ENCODE assay signal across 1 cellular context in the genomic region with DNA sequence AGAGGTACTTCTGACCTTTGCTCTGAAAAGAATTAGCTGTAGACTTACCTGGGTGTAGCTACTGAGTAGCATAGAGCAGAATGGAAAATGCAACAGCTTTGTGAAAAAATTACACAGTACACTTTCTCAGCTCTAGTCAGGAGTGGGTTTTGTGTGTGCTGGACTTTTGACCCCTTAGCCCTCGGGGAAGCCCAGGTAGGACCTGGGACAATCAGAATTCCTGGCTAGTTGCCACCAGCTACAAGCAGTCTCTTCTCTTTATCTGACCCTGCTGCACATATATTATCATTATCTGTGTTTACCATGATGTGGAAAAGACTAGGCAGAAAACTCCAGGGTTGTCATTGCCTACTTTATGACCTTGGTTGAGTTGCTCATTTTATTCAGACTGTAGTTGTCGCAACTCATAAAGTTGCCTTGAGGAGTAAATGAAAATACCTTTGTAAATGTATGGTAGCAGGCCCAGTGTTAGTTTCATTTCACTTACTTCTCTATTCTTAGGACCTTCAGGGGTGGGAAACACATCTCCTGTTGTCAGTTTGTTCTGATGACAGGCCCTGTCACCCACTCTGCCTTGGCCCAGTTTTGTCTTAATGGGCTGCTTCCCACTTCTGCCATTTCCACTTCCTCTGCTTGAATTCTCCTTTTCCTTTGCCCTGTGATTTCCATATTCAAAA.
TF ChIP-seq lines count a peak whose summit lies in the region.

No MANE protein-coding gene starts in this region.

TF ChIP-seq in HepG2, 621 proteins besides CTCF, POLR2A, EP300 and RAD21 (continued from another document and continues in another):
- TF ChIP-seq, protein P1, sequence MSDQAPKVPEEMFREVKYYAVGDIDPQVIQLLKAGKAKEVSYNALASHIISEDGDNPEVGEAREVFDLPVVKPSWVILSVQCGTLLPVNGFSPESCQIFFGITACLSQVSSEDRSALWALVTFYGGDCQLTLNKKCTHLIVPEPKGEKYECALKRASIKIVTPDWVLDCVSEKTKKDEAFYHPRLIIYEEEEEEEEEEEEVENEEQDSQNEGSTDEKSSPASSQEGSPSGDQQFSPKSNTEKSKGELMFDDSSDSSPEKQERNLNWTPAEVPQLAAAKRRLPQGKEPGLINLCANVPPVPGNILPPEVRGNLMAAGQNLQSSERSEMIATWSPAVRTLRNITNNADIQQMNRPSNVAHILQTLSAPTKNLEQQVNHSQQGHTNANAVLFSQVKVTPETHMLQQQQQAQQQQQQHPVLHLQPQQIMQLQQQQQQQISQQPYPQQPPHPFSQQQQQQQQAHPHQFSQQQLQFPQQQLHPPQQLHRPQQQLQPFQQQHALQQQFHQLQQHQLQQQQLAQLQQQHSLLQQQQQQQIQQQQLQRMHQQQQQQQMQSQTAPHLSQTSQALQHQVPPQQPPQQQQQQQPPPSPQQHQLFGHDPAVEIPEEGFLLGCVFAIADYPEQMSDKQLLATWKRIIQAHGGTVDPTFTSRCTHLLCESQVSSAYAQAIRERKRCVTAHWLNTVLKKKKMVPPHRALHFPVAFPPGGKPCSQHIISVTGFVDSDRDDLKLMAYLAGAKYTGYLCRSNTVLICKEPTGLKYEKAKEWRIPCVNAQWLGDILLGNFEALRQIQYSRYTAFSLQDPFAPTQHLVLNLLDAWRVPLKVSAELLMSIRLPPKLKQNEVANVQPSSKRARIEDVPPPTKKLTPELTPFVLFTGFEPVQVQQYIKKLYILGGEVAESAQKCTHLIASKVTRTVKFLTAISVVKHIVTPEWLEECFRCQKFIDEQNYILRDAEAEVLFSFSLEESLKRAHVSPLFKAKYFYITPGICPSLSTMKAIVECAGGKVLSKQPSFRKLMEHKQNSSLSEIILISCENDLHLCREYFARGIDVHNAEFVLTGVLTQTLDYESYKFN (CRISPR knock-in tag; conservative IDR thresholded peaks at IDR 0.05): peak; percentile 76
- no peak for TF ChIP-seq ETV6 (CRISPR knock-in tag; conservative IDR thresholded peaks at IDR 0.05)
- no peak for TF ChIP-seq NFYB (CRISPR knock-in tag; IDR thresholded peaks at IDR 0.05)
- no peak for TF ChIP-seq ONECUT2 (CRISPR knock-in tag; IDR thresholded peaks at IDR 0.05)
- TF ChIP-seq CREM (IDR thresholded peaks at IDR 0.05): no peak
- no peak for TF ChIP-seq CREM (CRISPR knock-in tag; IDR thresholded peaks at IDR 0.05)
- TF ChIP-seq JARID2 (CRISPR knock-in tag; IDR thresholded peaks at IDR 0.05; ENCODE audit: insufficient replicate concordance): no peak
- no peak for TF ChIP-seq FOXA1 (IDR thresholded peaks at IDR 0.05)
- TF ChIP-seq FOXA1 (CRISPR knock-in tag; IDR thresholded peaks at IDR 0.05): 0 out of 2 replicates have a peak, but pooled peaks have one; percentile 12
- TF ChIP-seq, protein P2, sequence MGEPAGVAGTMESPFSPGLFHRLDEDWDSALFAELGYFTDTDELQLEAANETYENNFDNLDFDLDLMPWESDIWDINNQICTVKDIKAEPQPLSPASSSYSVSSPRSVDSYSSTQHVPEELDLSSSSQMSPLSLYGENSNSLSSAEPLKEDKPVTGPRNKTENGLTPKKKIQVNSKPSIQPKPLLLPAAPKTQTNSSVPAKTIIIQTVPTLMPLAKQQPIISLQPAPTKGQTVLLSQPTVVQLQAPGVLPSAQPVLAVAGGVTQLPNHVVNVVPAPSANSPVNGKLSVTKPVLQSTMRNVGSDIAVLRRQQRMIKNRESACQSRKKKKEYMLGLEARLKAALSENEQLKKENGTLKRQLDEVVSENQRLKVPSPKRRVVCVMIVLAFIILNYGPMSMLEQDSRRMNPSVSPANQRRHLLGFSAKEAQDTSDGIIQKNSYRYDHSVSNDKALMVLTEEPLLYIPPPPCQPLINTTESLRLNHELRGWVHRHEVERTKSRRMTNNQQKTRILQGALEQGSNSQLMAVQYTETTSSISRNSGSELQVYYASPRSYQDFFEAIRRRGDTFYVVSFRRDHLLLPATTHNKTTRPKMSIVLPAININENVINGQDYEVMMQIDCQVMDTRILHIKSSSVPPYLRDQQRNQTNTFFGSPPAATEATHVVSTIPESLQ (CRISPR knock-in tag; conservative IDR thresholded peaks at IDR 0.05): no peak
- peak; percentile 72 for TF ChIP-seq RXRB (CRISPR knock-in tag; IDR thresholded peaks at IDR 0.05; ENCODE audit: borderline replicate concordance)
- TF ChIP-seq RELA (CRISPR knock-in tag; IDR thresholded peaks at IDR 0.05): no peak
- TF ChIP-seq, protein P3, sequence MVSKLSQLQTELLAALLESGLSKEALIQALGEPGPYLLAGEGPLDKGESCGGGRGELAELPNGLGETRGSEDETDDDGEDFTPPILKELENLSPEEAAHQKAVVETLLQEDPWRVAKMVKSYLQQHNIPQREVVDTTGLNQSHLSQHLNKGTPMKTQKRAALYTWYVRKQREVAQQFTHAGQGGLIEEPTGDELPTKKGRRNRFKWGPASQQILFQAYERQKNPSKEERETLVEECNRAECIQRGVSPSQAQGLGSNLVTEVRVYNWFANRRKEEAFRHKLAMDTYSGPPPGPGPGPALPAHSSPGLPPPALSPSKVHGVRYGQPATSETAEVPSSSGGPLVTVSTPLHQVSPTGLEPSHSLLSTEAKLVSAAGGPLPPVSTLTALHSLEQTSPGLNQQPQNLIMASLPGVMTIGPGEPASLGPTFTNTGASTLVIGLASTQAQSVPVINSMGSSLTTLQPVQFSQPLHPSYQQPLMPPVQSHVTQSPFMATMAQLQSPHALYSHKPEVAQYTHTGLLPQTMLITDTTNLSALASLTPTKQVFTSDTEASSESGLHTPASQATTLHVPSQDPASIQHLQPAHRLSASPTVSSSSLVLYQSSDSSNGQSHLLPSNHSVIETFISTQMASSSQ (IDR thresholded peaks at IDR 0.05; ENCODE audit: low read depth): no peak
- TF ChIP-seq, protein P3 (CRISPR knock-in tag; IDR thresholded peaks at IDR 0.05; ENCODE audit: borderline replicate concordance): peak; percentile 34; the same call in 1 of the 2 replicates
- TF ChIP-seq ZEB1 (IDR thresholded peaks at IDR 0.05; ENCODE audit: insufficient replicate concordance, low read depth): peak; percentile 95
- TF ChIP-seq LCORL (IDR thresholded peaks at IDR 0.05): no peak
- peak; percentile 53; the same call in 1 of the 2 replicates for TF ChIP-seq LCORL (CRISPR knock-in tag; IDR thresholded peaks at IDR 0.05)
- TF ChIP-seq ZNF264 (CRISPR knock-in tag; IDR thresholded peaks at IDR 0.05): 0 out of 2 replicates have a peak, but pooled peaks have one; percentile 49
- TF ChIP-seq ZNF501 (CRISPR knock-in tag; IDR thresholded peaks at IDR 0.05): no peak
- TF ChIP-seq ZNF460 (CRISPR knock-in tag; IDR thresholded peaks at IDR 0.05; ENCODE audit: borderline replicate concordance): no peak
- TF ChIP-seq KLF16 (CRISPR knock-in tag; IDR thresholded peaks at IDR 0.05): 0 out of 4 replicates have a peak, but pooled peaks of 1 of the 2 experiments have one; percentile 33
- TF ChIP-seq ZNF616 (CRISPR knock-in tag; IDR thresholded peaks at IDR 0.05; ENCODE audit: low read depth): no peak
- TF ChIP-seq RARA (CRISPR knock-in tag; IDR thresholded peaks at IDR 0.05): peak; percentile 64
- TF ChIP-seq ZBTB7B (CRISPR knock-in tag; IDR thresholded peaks at IDR 0.05): peak; percentile 59; the same call in 1 of the 2 replicates
- TF ChIP-seq, protein P4, sequence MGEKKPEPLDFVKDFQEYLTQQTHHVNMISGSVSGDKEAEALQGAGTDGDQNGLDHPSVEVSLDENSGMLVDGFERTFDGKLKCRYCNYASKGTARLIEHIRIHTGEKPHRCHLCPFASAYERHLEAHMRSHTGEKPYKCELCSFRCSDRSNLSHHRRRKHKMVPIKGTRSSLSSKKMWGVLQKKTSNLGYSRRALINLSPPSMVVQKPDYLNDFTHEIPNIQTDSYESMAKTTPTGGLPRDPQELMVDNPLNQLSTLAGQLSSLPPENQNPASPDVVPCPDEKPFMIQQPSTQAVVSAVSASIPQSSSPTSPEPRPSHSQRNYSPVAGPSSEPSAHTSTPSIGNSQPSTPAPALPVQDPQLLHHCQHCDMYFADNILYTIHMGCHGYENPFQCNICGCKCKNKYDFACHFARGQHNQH (CRISPR knock-in tag; IDR thresholded peaks at IDR 0.05): peak; percentile 91
- TF ChIP-seq THAP11 (CRISPR knock-in tag; IDR thresholded peaks at IDR 0.05): peak; percentile 23; the same call in 1 of the 2 replicates
- TF ChIP-seq ZBTB3 (CRISPR knock-in tag; IDR thresholded peaks at IDR 0.05; ENCODE audit: borderline replicate concordance, low read depth): no peak
- TF ChIP-seq, protein P5, sequence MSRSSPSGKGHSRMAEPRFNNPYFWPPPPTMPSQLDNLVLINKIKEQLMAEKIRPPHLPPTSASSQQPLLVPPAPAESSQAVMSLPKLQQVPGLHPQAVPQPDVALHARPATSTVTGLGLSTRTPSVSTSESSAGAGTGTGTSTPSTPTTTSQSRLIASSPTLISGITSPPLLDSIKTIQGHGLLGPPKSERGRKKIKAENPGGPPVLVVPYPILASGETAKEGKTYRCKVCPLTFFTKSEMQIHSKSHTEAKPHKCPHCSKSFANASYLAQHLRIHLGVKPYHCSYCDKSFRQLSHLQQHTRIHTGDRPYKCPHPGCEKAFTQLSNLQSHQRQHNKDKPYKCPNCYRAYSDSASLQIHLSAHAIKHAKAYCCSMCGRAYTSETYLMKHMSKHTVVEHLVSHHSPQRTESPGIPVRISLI (CRISPR knock-in tag; IDR thresholded peaks at IDR 0.05; ENCODE audit: borderline replicate concordance): peak; percentile 35; the same call in 1 of the 2 replicates
- TF ChIP-seq POLR2AphosphoS2 (IDR thresholded peaks at IDR 0.05; ENCODE audit: low read depth, low read length): no peak
- TF ChIP-seq HNF4A (CRISPR knock-in tag; IDR thresholded peaks at IDR 0.05): peak; percentile 88
- TF ChIP-seq SIN3A (IDR thresholded peaks at IDR 0.05; ENCODE audit: borderline replicate concordance, low read depth, low read length): 0 out of 2 replicates have a peak, but pooled peaks have one; percentile 40
- TF ChIP-seq, protein P6, sequence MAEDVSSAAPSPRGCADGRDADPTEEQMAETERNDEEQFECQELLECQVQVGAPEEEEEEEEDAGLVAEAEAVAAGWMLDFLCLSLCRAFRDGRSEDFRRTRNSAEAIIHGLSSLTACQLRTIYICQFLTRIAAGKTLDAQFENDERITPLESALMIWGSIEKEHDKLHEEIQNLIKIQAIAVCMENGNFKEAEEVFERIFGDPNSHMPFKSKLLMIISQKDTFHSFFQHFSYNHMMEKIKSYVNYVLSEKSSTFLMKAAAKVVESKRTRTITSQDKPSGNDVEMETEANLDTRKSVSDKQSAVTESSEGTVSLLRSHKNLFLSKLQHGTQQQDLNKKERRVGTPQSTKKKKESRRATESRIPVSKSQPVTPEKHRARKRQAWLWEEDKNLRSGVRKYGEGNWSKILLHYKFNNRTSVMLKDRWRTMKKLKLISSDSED (CRISPR knock-in tag; IDR thresholded peaks at IDR 0.05): no peak
- peak in 1 of 2 experiments; percentile 31; a peak in 1 of 4 replicates for TF ChIP-seq NR2F1 (CRISPR knock-in tag; IDR thresholded peaks at IDR 0.05)
- TF ChIP-seq, protein P7, sequence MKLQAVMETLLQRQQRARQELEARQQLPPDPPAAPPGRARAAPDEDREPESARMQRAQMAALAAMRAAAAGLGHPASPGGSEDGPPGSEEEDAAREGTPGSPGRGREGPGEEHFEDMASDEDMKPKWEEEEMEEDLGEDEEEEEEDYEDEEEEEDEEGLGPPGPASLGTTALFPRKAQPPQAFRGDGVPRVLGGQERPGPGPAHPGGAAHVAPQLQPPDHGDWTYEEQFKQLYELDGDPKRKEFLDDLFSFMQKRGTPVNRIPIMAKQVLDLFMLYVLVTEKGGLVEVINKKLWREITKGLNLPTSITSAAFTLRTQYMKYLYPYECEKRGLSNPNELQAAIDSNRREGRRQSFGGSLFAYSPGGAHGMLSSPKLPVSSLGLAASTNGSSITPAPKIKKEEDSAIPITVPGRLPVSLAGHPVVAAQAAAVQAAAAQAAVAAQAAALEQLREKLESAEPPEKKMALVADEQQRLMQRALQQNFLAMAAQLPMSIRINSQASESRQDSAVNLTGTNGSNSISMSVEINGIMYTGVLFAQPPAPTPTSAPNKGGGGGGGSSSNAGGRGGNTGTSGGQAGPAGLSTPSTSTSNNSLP (IDR thresholded peaks at IDR 0.05; ENCODE audit: low read depth, low read length): no peak
- peak; percentile 40; the same call in 1 of the 2 replicates for TF ChIP-seq NFIC (IDR thresholded peaks at IDR 0.05; ENCODE audit: low read length)
- no peak for TF ChIP-seq ZNF317 (CRISPR knock-in tag; IDR thresholded peaks at IDR 0.05)
- no peak for TF ChIP-seq ZNF564 (CRISPR knock-in tag; IDR thresholded peaks at IDR 0.05)
- TF ChIP-seq, protein P8, sequence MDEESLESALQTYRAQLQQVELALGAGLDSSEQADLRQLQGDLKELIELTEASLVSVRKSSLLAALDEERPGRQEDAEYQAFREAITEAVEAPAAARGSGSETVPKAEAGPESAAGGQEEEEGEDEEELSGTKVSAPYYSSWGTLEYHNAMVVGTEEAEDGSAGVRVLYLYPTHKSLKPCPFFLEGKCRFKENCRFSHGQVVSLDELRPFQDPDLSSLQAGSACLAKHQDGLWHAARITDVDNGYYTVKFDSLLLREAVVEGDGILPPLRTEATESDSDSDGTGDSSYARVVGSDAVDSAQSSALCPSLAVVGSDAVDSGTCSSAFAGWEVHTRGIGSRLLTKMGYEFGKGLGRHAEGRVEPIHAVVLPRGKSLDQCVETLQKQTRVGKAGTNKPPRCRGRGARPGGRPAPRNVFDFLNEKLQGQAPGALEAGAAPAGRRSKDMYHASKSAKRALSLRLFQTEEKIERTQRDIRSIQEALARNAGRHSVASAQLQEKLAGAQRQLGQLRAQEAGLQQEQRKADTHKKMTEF (CRISPR knock-in tag; IDR thresholded peaks at IDR 0.05): peak; percentile 69; the same call in 1 of the 2 replicates
- no peak for TF ChIP-seq JDP2 (CRISPR knock-in tag; IDR thresholded peaks at IDR 0.05; ENCODE audit: borderline replicate concordance)
- TF ChIP-seq, protein P9, sequence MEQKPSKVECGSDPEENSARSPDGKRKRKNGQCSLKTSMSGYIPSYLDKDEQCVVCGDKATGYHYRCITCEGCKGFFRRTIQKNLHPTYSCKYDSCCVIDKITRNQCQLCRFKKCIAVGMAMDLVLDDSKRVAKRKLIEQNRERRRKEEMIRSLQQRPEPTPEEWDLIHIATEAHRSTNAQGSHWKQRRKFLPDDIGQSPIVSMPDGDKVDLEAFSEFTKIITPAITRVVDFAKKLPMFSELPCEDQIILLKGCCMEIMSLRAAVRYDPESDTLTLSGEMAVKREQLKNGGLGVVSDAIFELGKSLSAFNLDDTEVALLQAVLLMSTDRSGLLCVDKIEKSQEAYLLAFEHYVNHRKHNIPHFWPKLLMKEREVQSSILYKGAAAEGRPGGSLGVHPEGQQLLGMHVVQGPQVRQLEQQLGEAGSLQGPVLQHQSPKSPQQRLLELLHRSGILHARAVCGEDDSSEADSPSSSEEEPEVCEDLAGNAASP (CRISPR knock-in tag; IDR thresholded peaks at IDR 0.05; ENCODE audit: borderline replicate concordance): 0 out of 2 replicates have a peak, but pooled peaks have one; percentile 14
- TF ChIP-seq ZNF343 (CRISPR knock-in tag; IDR thresholded peaks at IDR 0.05): no peak
- TF ChIP-seq ZNF30 (CRISPR knock-in tag; IDR thresholded peaks at IDR 0.05): no peak
